ENCODE assay signal across 8 cellular contexts in genomic region chr17:77287432-77288068, GRCh38.
A peak's percentile ranks its signal among the peaks of the same experiment; 100 is the strongest.
DNase-seq lines count a peak whose midpoint lies in the region; ATAC-seq and TF ChIP-seq lines count a peak whose summit lies in the region.

No MANE protein-coding gene starts in this region.

- TF ChIP-seq CTCF in astrocyte of the spinal cord (IDR thresholded peaks at IDR 0.05; ENCODE audit: low read depth, low read length) (no peak), upper lobe of right lung (IDR thresholded peaks at IDR 0.05) (no peak)
- TF ChIP-seq CTCF in activated CD8-positive, alpha-beta T cell treated with anti-CD3 and anti-CD28 coated beads for 36 hours (IDR thresholded peaks at IDR 0.05): no peak

- H3K9me3 Mint-ChIP-seq in stimulated activated memory B cell treated with anti-CD40 and anti-IgM and Interleukin-4, amounts not matched to agents 10 μg/mL and 1 μg/mL and 100 μg/mL, for 72 hours: no peaks in the 10 kb centered on the region
- no peaks in the 10 kb centered on the region for H3K9me3 Mint-ChIP-seq in activated CD8-positive, alpha-beta T cell treated with anti-CD3 and anti-CD28 coated beads for 36 hours
- H3K9me3 Mint-ChIP-seq in T-helper 2 cell treated with Interferon-gamma antibody and Interleukin-4, amounts not matched to agents 5 μg/mL and 100 μg/mL, for 36 hours: no peaks in the 10 kb centered on the region

- CTCF ChIA-PET in activated CD8-positive, alpha-beta T cell treated with anti-CD3 and anti-CD28 coated beads for 36 hours (lab: Charles Lee): no interaction called here

- H3K36me3 Mint-ChIP-seq in stimulated activated memory B cell treated with anti-CD40 and anti-IgM and Interleukin-4, amounts not matched to agents 10 μg/mL and 1 μg/mL and 100 μg/mL, for 72 hours: peaks cover 11% of the 10 kb centered on the region
- H3K36me3 Mint-ChIP-seq in activated CD8-positive, alpha-beta T cell treated with anti-CD3 and anti-CD28 coated beads for 36 hours (ENCODE audit: low read depth): no peaks in the 10 kb centered on the region
- no peaks in the 10 kb centered on the region for H3K36me3 Mint-ChIP-seq in T-helper 2 cell treated with Interferon-gamma antibody and Interleukin-4, amounts not matched to agents 5 μg/mL and 100 μg/mL, for 36 hours (ENCODE audit: low read depth)

- peak overlapping the region; percentile 76 for H3K27ac ChIP-seq in upper lobe of right lung

- no peaks in the 10 kb centered on the region for H3K27me3 ChIP-seq in upper lobe of right lung

- ATAC-seq in left colon (peak; percentile 43), upper lobe of right lung (no peak)
- no peak for ATAC-seq in stimulated activated memory B cell treated with anti-CD40 and anti-IgM and Interleukin-4, amounts not matched to agents 10 μg/mL and 1 μg/mL and 100 μg/mL, for 72 hours
- ATAC-seq in activated CD8-positive, alpha-beta T cell treated with anti-CD3 and anti-CD28 coated beads for 36 hours: no peak

- peaks cover 19% of the 10 kb centered on the region for H3K4me1 Mint-ChIP-seq in stimulated activated memory B cell treated with anti-CD40 and anti-IgM and Interleukin-4, amounts not matched to agents 10 μg/mL and 1 μg/mL and 100 μg/mL, for 72 hours
- H3K4me1 Mint-ChIP-seq in activated CD8-positive, alpha-beta T cell treated with anti-CD3 and anti-CD28 coated beads for 36 hours (ENCODE audit: low read depth): peaks cover 2% of the 10 kb centered on the region
- peaks cover 4% of the 10 kb centered on the region for H3K4me1 Mint-ChIP-seq in T-helper 2 cell treated with Interferon-gamma antibody and Interleukin-4, amounts not matched to agents 5 μg/mL and 100 μg/mL, for 36 hours (ENCODE audit: low read depth)

- intact Hi-C loops in left colon (cut with DNase I, micrococcal nuclease): no loop called here
- intact Hi-C loops in upper lobe of right lung (cut with DNase I): no loop called here
- intact Hi-C loops in activated CD8-positive, alpha-beta T cell treated with anti-CD3 and anti-CD28 coated beads for 36 hours (cut with micrococcal nuclease): no loop called here

- H3K4me1 ChIP-seq in upper lobe of right lung: peaks cover 20% of the 10 kb centered on the region

- H3K9me3 ChIP-seq in upper lobe of right lung: no peaks in the 10 kb centered on the region

- POLR2A ChIA-PET in activated CD8-positive, alpha-beta T cell treated with anti-CD3 and anti-CD28 coated beads for 36 hours (lab: Charles Lee): no interaction called here

- peak; percentile 39 for DNase-seq in DMS79 treated with DMSO at 0.1 percent for 48 hours (lab: John Stamatoyannopoulos, UW)
- no peak for DNase-seq in DMS79 (lab: John Stamatoyannopoulos, UW)
- peak; percentile 92 for DNase-seq in astrocyte of the spinal cord (ENCODE audit: low read depth, low spot score)
- DNase-seq in left colon: peak; percentile 64 to 78
- no peak for DNase-seq in upper lobe of right lung
- no peak for DNase-seq in activated CD8-positive, alpha-beta T cell treated with anti-CD3 and anti-CD28 coated beads for 36 hours
- no peak for DNase-seq in T-helper 2 cell treated with Interferon-gamma antibody and Interleukin-4, amounts not matched to agents 5 μg/mL and 100 μg/mL, for 36 hours (ENCODE audit: low spot score)

- H3K27me3 Mint-ChIP-seq in stimulated activated memory B cell treated with anti-CD40 and anti-IgM and Interleukin-4, amounts not matched to agents 10 μg/mL and 1 μg/mL and 100 μg/mL, for 72 hours: no peaks in the 10 kb centered on the region
- H3K27me3 Mint-ChIP-seq in activated CD8-positive, alpha-beta T cell treated with anti-CD3 and anti-CD28 coated beads for 36 hours: peaks cover 3% of the 10 kb centered on the region
- H3K27me3 Mint-ChIP-seq in T-helper 2 cell treated with Interferon-gamma antibody and Interleukin-4, amounts not matched to agents 5 μg/mL and 100 μg/mL, for 36 hours (ENCODE audit: low read depth): peaks cover 9% of the 10 kb centered on the region

- in situ Hi-C loops in astrocyte of the spinal cord (cut with HindIII; ENCODE audit: low sequenced_read_pairs): no loop called here

- no peaks in the 10 kb centered on the region for H3K36me3 ChIP-seq in upper lobe of right lung

- H3K27ac Mint-ChIP-seq in stimulated activated memory B cell treated with anti-CD40 and anti-IgM and Interleukin-4, amounts not matched to agents 10 μg/mL and 1 μg/mL and 100 μg/mL, for 72 hours: no peak overlapping the region
- no peak overlapping the region for H3K27ac Mint-ChIP-seq in activated CD8-positive, alpha-beta T cell treated with anti-CD3 and anti-CD28 coated beads for 36 hours
- H3K27ac Mint-ChIP-seq in T-helper 2 cell treated with Interferon-gamma antibody and Interleukin-4, amounts not matched to agents 5 μg/mL and 100 μg/mL, for 36 hours: no peak overlapping the region

- H3K4me3 Mint-ChIP-seq in stimulated activated memory B cell treated with anti-CD40 and anti-IgM and Interleukin-4, amounts not matched to agents 10 μg/mL and 1 μg/mL and 100 μg/mL, for 72 hours: no peak overlapping the region
- H3K4me3 Mint-ChIP-seq in activated CD8-positive, alpha-beta T cell treated with anti-CD3 and anti-CD28 coated beads for 36 hours: no peak overlapping the region
- no peak overlapping the region for H3K4me3 Mint-ChIP-seq in T-helper 2 cell treated with Interferon-gamma antibody and Interleukin-4, amounts not matched to agents 5 μg/mL and 100 μg/mL, for 36 hours

- no peak overlapping the region for H3K4me3 ChIP-seq in astrocyte of the spinal cord (ENCODE audit: low read depth, low read length)
- H3K4me3 ChIP-seq in upper lobe of right lung: no peak overlapping the region

Comparison
In these comparisons a context has a peak if more than half of its experiments do, and no peak if none do; other contexts are left out.
1. DNase-seq: peak in DMS79 treated with DMSO at 0.1 percent for 48 hours (single experiment), astrocyte of the spinal cord (single experiment) and left colon (2 of 2); none in DMS79 (single experiment), upper lobe of right lung (single experiment), activated CD8-positive, alpha-beta T cell treated with anti-CD3 and anti-CD28 coated beads for 36 hours (single experiment) and T-helper 2 cell treated with Interferon-gamma antibody and Interleukin-4, amounts not matched to agents 5 μg/mL and 100 μg/mL, for 36 hours (single experiment).